Comparison of ENCODE assay signal across 28 cellular contexts in the genomic region with DNA sequence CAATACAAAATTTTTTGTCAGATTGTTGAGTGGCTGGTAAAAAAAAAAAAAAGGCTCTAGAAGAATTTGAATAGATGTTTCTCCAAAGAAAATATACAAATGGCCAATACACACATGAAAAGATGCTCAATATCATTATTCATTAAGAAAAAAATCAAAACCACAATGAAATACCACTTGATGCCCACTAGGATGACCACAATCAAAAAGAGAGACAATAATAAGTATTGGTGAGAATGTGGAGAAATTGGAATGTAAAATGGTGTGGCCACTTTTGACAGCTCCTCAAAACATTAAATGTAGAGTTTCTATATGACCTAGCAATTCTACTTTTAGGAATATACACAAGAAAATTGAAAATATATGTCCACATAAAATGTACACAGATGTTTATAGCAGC.
"Had no signal": no experiment of that assay in that cellular context is flagged by ENCODE, and none has a peak within 500 bp of the region (broad histone marks: within the 10 kb centered on the region; RNA-seq: fewer than 3 reads in every experiment).

No MANE protein-coding gene starts in this region.

- H3K9ac ChIP-seq: neural progenitor cell, parathyroid adenoma had no signal

- H3K79me2 ChIP-seq: hepatocyte had no signal

- H3K4me1 Mint-ChIP-seq: naive thymus-derived CD8-positive, alpha-beta T cell; neural progenitor cell had no signal

- H2AFZ ChIP-seq: hepatocyte, neural progenitor cell, parathyroid adenoma had no signal

- H3K27me3 ChIP-seq: cardiac muscle cell, esophagus squamous epithelium, gastrocnemius medialis, hepatocyte, neural progenitor cell, right atrium auricular region, suprapubic skin, tibial artery had no signal

- H3K4me1 ChIP-seq: gastrocnemius medialis, neural progenitor cell, parathyroid adenoma, right atrium auricular region, suprapubic skin, tibial artery had no signal

- H3K27ac Mint-ChIP-seq: activated naive CD8-positive, alpha-beta T cell; effector memory CD8-positive, alpha-beta T cell; naive thymus-derived CD8-positive, alpha-beta T cell; neural progenitor cell; stimulated activated naive B cell treated with anti-CD40 and anti-IgM and Interleukin-4, amounts not matched to agents 10 μg/mL and 1 μg/mL and 100 μg/mL, for 72 hours; T-helper 2 cell treated with Interferon-gamma antibody and Interleukin-4, amounts not matched to agents 5 μg/mL and 100 μg/mL, for 36 hours had no signal

- DNase-seq: activated CD4-positive, alpha-beta T cell treated with anti-CD3 and anti-CD28 coated beads for 4 hours; activated CD4-positive, alpha-beta T cell treated with anti-CD3 and anti-CD28 coated beads, Interleukin-2, amount 50 U/mL, for 4 hours; activated effector memory CD4-positive, alpha-beta T cell treated with Interleukin-2 at 50 U/mL for 16 hours; activated naive CD4-positive, alpha-beta T cell treated with Interleukin-2 at 50 U/mL for 16 hours; activated T-cell treated with anti-CD3 and anti-CD28 coated beads for 4 hours; anterior cingulate cortex; cortex of kidney; effector memory CD8-positive, alpha-beta T cell; esophagus squamous epithelium; gastrocnemius medialis; left cardiac atrium; midbrain; naive thymus-derived CD8-positive, alpha-beta T cell; occipital lobe; stimulated activated CD4-positive, alpha-beta T cell treated with anti-CD3 and anti-CD28 coated beads, Interleukin-15, amount 100 ng/mL, for 24 hours; stimulated activated CD4-positive, alpha-beta T cell treated with anti-CD3 and anti-CD28 coated beads, Interleukin-2, amount 100 ng/mL, for 24 hours; stimulated activated naive B cell treated with anti-CD40 and anti-IgM and Interleukin-4, amounts not matched to agents 10 μg/mL and 1 μg/mL and 100 μg/mL, for 72 hours; T-helper 1 cell; tibial artery had no signal

- H3K9me3 ChIP-seq: esophagus squamous epithelium, gastrocnemius medialis, right atrium auricular region, suprapubic skin, tibial artery had no signal

- H3K36me3 ChIP-seq: cardiac muscle cell, gastrocnemius medialis, neural progenitor cell, right atrium auricular region, suprapubic skin, tibial artery had no signal

- H3K27me3 Mint-ChIP-seq: effector memory CD8-positive, alpha-beta T cell; stimulated activated naive B cell treated with anti-CD40 and anti-IgM and Interleukin-4, amounts not matched to agents 10 μg/mL and 1 μg/mL and 100 μg/mL, for 72 hours had no signal

- H3K4me3 ChIP-seq: cardiac muscle cell, esophagus squamous epithelium, gastrocnemius medialis, hepatocyte, neural progenitor cell, right atrium auricular region, suprapubic skin, tibial artery had no signal

- H3K27ac ChIP-seq: cardiac muscle cell, esophagus squamous epithelium, gastrocnemius medialis, hepatocyte, neural progenitor cell, parathyroid adenoma, right atrium auricular region, suprapubic skin, tibial artery, VCaP had no signal

- H3K36me3 Mint-ChIP-seq: activated naive CD8-positive, alpha-beta T cell; naive thymus-derived CD8-positive, alpha-beta T cell; neural progenitor cell; stimulated activated naive B cell treated with anti-CD40 and anti-IgM and Interleukin-4, amounts not matched to agents 10 μg/mL and 1 μg/mL and 100 μg/mL, for 72 hours had no signal

- H3K9me3 Mint-ChIP-seq: neural progenitor cell; T-helper 2 cell treated with Interferon-gamma antibody and Interleukin-4, amounts not matched to agents 5 μg/mL and 100 μg/mL, for 36 hours had no signal

- H3K4me2 ChIP-seq: hepatocyte, neural progenitor cell had no signal

- H3K4me3 Mint-ChIP-seq: activated naive CD8-positive, alpha-beta T cell; effector memory CD8-positive, alpha-beta T cell; naive thymus-derived CD8-positive, alpha-beta T cell; neural progenitor cell; stimulated activated naive B cell treated with anti-CD40 and anti-IgM and Interleukin-4, amounts not matched to agents 10 μg/mL and 1 μg/mL and 100 μg/mL, for 72 hours; T-helper 2 cell treated with Interferon-gamma antibody and Interleukin-4, amounts not matched to agents 5 μg/mL and 100 μg/mL, for 36 hours had no signal

- ATAC-seq: effector memory CD8-positive, alpha-beta T cell; gastrocnemius medialis; left cardiac atrium; naive thymus-derived CD8-positive, alpha-beta T cell; stimulated activated naive B cell treated with anti-CD40 and anti-IgM and Interleukin-4, amounts not matched to agents 10 μg/mL and 1 μg/mL and 100 μg/mL, for 72 hours had no signal
